ENCODE assay signal across 9 cellular contexts in genomic region chr18:63321291-63321690, GRCh38. TPM values are rescaled to one million over a fixed set of nuclear protein-coding genes. Genes with fewer than 3 reads are reported as not detected.
DNase-seq lines count a peak whose midpoint lies in the region; ATAC-seq and TF ChIP-seq lines count a peak whose summit lies in the region.
"Had no signal": no experiment of that assay in that cellular context is flagged by ENCODE, and none has a peak within 500 bp of the region (broad histone marks: within the 10 kb centered on the region; RNA-seq: fewer than 3 reads in every experiment).

No MANE protein-coding gene starts in this region.

- no peaks in the 10 kb centered on the region for H3K36me3 ChIP-seq in thyroid gland
- H3K36me3 ChIP-seq: heart left ventricle had no signal

- no peaks in the 10 kb centered on the region for H3K27me3 ChIP-seq in thyroid gland

- intact Hi-C loops in thyroid gland (cut with DNase I), result loop anchor here (5.0 kb wide), 1 partner anchor 304 kb away; no protein-coding TSS in a partner anchor
- intact Hi-C loops in lower leg skin (cut with DNase I; ENCODE audit: low total_unique reads), result loop anchor here (5.0 to 10.0 kb wide), 2 partner anchors 189 to 306 kb away; no protein-coding TSS in a partner anchor

- peaks cover 6 to 16% of the 10 kb centered on the region in 2 donors for H3K4me1 ChIP-seq in thyroid gland

- peak overlapping the region; percentile 84 for H3K4me3 Mint-ChIP-seq in activated T-cell treated with anti-CD3 and anti-CD28 coated beads, Interleukin-2, amount 50 U/mL, for 24 hours
- H3K4me3 Mint-ChIP-seq in T-helper 17 cell, result peak overlapping the region; percentile 91

- H3K27ac ChIP-seq in thyroid gland, result peak overlapping the region in 2 of 3 donors; percentile 74 to 76

- H3K4me1 Mint-ChIP-seq in activated T-cell treated with anti-CD3 and anti-CD28 coated beads, Interleukin-2, amount 50 U/mL, for 24 hours (ENCODE audit: low read depth), result peaks cover 27% of the 10 kb centered on the region
- H3K4me1 Mint-ChIP-seq in T-helper 17 cell, result peaks cover 29% of the 10 kb centered on the region

- H3K36me3 Mint-ChIP-seq in activated T-cell treated with anti-CD3 and anti-CD28 coated beads, Interleukin-2, amount 50 U/mL, for 24 hours (ENCODE audit: low read depth), result peaks cover 32% of the 10 kb centered on the region
- H3K36me3 Mint-ChIP-seq in T-helper 17 cell (ENCODE audit: low read depth), result peaks cover 10% of the 10 kb centered on the region

- TF ChIP-seq CTCF in thyroid gland (IDR thresholded peaks at IDR 0.05) (no peak), lower leg skin (IDR thresholded peaks at IDR 0.05) (no peak)

- H3K9me3 ChIP-seq in T-helper 17 cell (ENCODE audit: control insufficient read depth, low read length, poor library complexity, severe bottlenecking) (no peaks in the 10 kb centered on the region), iPS-18c (ENCODE audit: control insufficient read depth, insufficient read depth, low read length) (peaks cover 4% of the 10 kb centered on the region), thyroid gland (no peaks in the 10 kb centered on the region)
- H3K9me3 ChIP-seq: heart left ventricle had no signal

- peak overlapping the region; percentile 94 for H3K27ac Mint-ChIP-seq in activated T-cell treated with anti-CD3 and anti-CD28 coated beads, Interleukin-2, amount 50 U/mL, for 24 hours
- H3K27ac Mint-ChIP-seq in T-helper 17 cell, result peak overlapping the region; percentile 95

- DNase-seq in activated T-cell treated with anti-CD3 and anti-CD28 coated beads, Interleukin-2, amount 50 U/mL, for 24 hours, result no peak
- no peak for DNase-seq in activated T-cell treated with anti-CD3 and anti-CD28 coated beads, Interleukin-2, amount 50 U/mL, for 48 hours
- DNase-seq in T-helper 17 cell (no peak), thyroid gland (no peak), lower leg skin (ENCODE audit: low spot score in 2 of 2) (no peak), GOT3 (lab: John Stamatoyannopoulos, UW) (no peak), activated gamma-delta T cell treated with Interleukin-2 at 50 U/mL for 16 hours (no peak)

- H3K9me3 Mint-ChIP-seq in activated T-cell treated with anti-CD3 and anti-CD28 coated beads, Interleukin-2, amount 50 U/mL, for 24 hours, result no peaks in the 10 kb centered on the region

- H3K27me3 Mint-ChIP-seq in activated T-cell treated with anti-CD3 and anti-CD28 coated beads, Interleukin-2, amount 50 U/mL, for 24 hours, result no peaks in the 10 kb centered on the region
- H3K27me3 Mint-ChIP-seq in T-helper 17 cell, result no peaks in the 10 kb centered on the region

- TF ChIP-seq POLR2A in thyroid gland (IDR thresholded peaks at IDR 0.05), result no peak
- TF ChIP-seq POLR2A in lower leg skin (IDR thresholded peaks at IDR 0.05), result no peak

- ATAC-seq in T-helper 17 cell, result no peak

- H3K4me3 ChIP-seq in iPS-18c (ENCODE audit: insufficient read depth, low read depth, low read length) (0 out of 2 replicates have a peak overlapping the region, but pooled peaks have one; percentile 52), thyroid gland (replicated peaks in 1 of 3) (no peak overlapping the region), lower leg skin (ENCODE audit: low read depth, poor library complexity, severe bottlenecking) (no peak overlapping the region)

- WGBS in thyroid gland, 2 donors, result 77 to 80% methylated on average over 9 of the region's 9 CpGs
- 71 to 72% methylated on average over 9 of the region's 9 CpGs for WGBS in lower leg skin, 2 donors

RNA-seq across cellular contexts. Expression of gene BCL2, which starts 1.7 kb away (rescaled TPM):
- 100 to 1,000 TPM; 134 to 136 TPM for total RNA-seq in T-helper 17 cell
- 100 to 1,000 TPM; 108 to 163 (median 115) TPM for total RNA-seq in thyroid gland
- 10 to 100 TPM; 12.8 to 21.7 (median 18.2) TPM for total RNA-seq in lower leg skin

RNA-seq across cellular contexts. Expression of gene KDSR, which starts 45.7 kb away (rescaled TPM):
- total RNA-seq in T-helper 17 cell, result 10 to 100 TPM; 55.2 to 71.2 TPM
- total RNA-seq in thyroid gland, result 10 to 100 TPM; 30.7 to 85.7 (median 46.8) TPM
- 100 to 1,000 TPM in 2 of 4 donors, 10 to 100 TPM in 2; 91.7 to 121 (median 99.3) TPM for total RNA-seq in lower leg skin

Comparison
In these comparisons a context has a peak if more than half of its experiments do, and no peak if none do; other contexts are left out.
1. RNA of gene BCL2, which starts 1.7 kb away (total RNA-seq): 134 to 136 TPM in T-helper 17 cell and 108 to 163 TPM in thyroid gland; 12.8 to 21.7 TPM in lower leg skin; every median in the first group is over 4 times any median in the second.